Comparison of ENCODE assay signal across 9 cellular contexts in genomic region chr15:63246691-63247464, GRCh38. TPM values are rescaled to one million over a fixed set of nuclear protein-coding genes. Genes with fewer than 3 reads are reported as not detected.
DNase-seq lines count a peak whose midpoint lies in the region; ATAC-seq, FAIRE-seq and TF ChIP-seq lines count a peak whose summit lies in the region.
"Had no signal": no experiment of that assay in that cellular context is flagged by ENCODE, and none has a peak within 500 bp of the region (broad histone marks: within the 10 kb centered on the region; RNA-seq: fewer than 3 reads in every experiment).

No MANE protein-coding gene starts in this region.

- H3K36me3 ChIP-seq in astrocyte (ENCODE audit: insufficient read depth, low read length): no peaks in the 10 kb centered on the region
- H3K36me3 ChIP-seq in upper lobe of left lung: peaks cover 0 to 28% (median 3%) of the 10 kb centered on the region in 4 donors

- peaks cover 41% of the 10 kb centered on the region for H3K4me1 ChIP-seq in astrocyte (ENCODE audit: insufficient read depth, low read length)
- peaks cover 40 to 67% (median 44%) of the 10 kb centered on the region in 4 donors for H3K4me1 ChIP-seq in upper lobe of left lung

- no peak overlapping the region for H3K4me2 ChIP-seq in astrocyte (ENCODE audit: low read length)

- peaks cover 86% of the 10 kb centered on the region for H3K36me3 Mint-ChIP-seq in activated CD8-positive, alpha-beta T cell treated with anti-CD3 and anti-CD28 coated beads for 36 hours (ENCODE audit: low read depth)
- H3K36me3 Mint-ChIP-seq in activated CD8-positive, alpha-beta T cell treated with anti-CD3 and anti-CD28 coated beads, Interleukin-2, amount 10 ng/mL, durations not matched to agents 7 days and 5 days (ENCODE audit: low read depth): peaks cover 73% of the 10 kb centered on the region
- H3K36me3 Mint-ChIP-seq in astrocyte (ENCODE audit: low read depth, unreplicated experiment) (peaks cover 20% of the 10 kb centered on the region), immature natural killer cell (peaks cover 19 to 29% (median 24%) of the 10 kb centered on the region in 3 donors)

- H3K27me3 ChIP-seq in astrocyte (ENCODE audit: insufficient read depth, low read length) (no peaks in the 10 kb centered on the region), upper lobe of left lung (no peaks in the 10 kb centered on the region)

- no peak overlapping the region for H3K9ac ChIP-seq in astrocyte (ENCODE audit: low read length)

- DNase-seq in activated CD8-positive, alpha-beta T cell treated with anti-CD3 and anti-CD28 coated beads for 36 hours: no peak
- no peak for DNase-seq in activated CD8-positive, alpha-beta T cell treated with anti-CD3 and anti-CD28 coated beads, Interleukin-2, amount 10 ng/mL, durations not matched to agents 7 days and 5 days
- peak; percentile 58 for DNase-seq in astrocyte (ENCODE audit: low read depth)
- DNase-seq in immature natural killer cell: peak in 2 of 3 donors; percentile 22 to 25
- DNase-seq in upper lobe of left lung: peak in 1 of 2 donors; percentile 56
- no peak for DNase-seq in NCI-H2196 (lab: John Stamatoyannopoulos, UW; ENCODE audit: unreplicated experiment)
- DNase-seq in medulla oblongata (ENCODE audit: extremely low spot score): no peak
- DNase-seq: activated naive CD8-positive, alpha-beta T cell treated with anti-CD3 and anti-CD28 coated beads, Interleukin-2, amount 10 ng/mL, durations not matched to agents 7 days and 5 days had no signal

- no peak overlapping the region for H3K27ac ChIP-seq in astrocyte (ENCODE audit: low read depth, low read length)
- peak overlapping the region; percentile 34 to 62 (median 56) for H3K27ac ChIP-seq in upper lobe of left lung

- intact Hi-C loops in activated CD8-positive, alpha-beta T cell treated with anti-CD3 and anti-CD28 coated beads for 36 hours (cut with micrococcal nuclease): no loop called here

- H3K4me3 ChIP-seq in astrocyte (ENCODE audit: insufficient read depth, low read depth, low read length): no peak overlapping the region
- no peak overlapping the region for H3K4me3 ChIP-seq in upper lobe of left lung

- H2AFZ ChIP-seq in astrocyte (ENCODE audit: low read depth, low read length): no peak overlapping the region

- POLR2A ChIA-PET in activated CD8-positive, alpha-beta T cell treated with anti-CD3 and anti-CD28 coated beads for 36 hours (lab: Charles Lee): interaction anchor here (1.1 kb wide), 2 partner anchors 74 to 90 kb away, joined by 3 read pairs; no protein-coding TSS in a partner anchor
- POLR2A ChIA-PET in activated CD8-positive, alpha-beta T cell treated with anti-CD3 and anti-CD28 coated beads, Interleukin-2, amount 10 ng/mL, durations not matched to agents 7 days and 5 days (lab: Charles Lee): interaction anchor here (1.1 kb wide), 1 partner anchor 15 kb away, joined by 3 read pairs; no protein-coding TSS in a partner anchor

- no peaks in the 10 kb centered on the region for H3K79me2 ChIP-seq in astrocyte (ENCODE audit: insufficient read depth, low read length)

- CTCF ChIA-PET in activated CD8-positive, alpha-beta T cell treated with anti-CD3 and anti-CD28 coated beads for 36 hours (lab: Charles Lee): interaction anchor here (1.5 kb wide), 1 partner anchor 15 kb away, joined by 4 read pairs; no protein-coding TSS in a partner anchor
- CTCF ChIA-PET in activated CD8-positive, alpha-beta T cell treated with anti-CD3 and anti-CD28 coated beads, Interleukin-2, amount 10 ng/mL, durations not matched to agents 7 days and 5 days (lab: Charles Lee): interaction anchor here (0.6 to 2.5 kb wide), 5 partner anchors 13 to 81 kb away, joined by 3 to 11 read pairs (median 4); no protein-coding TSS in a partner anchor

- 72 to 78% methylated on average over 5 of the region's 5 CpGs for WGBS in upper lobe of left lung, 2 donors

- no peaks in the 10 kb centered on the region for H4K20me1 ChIP-seq in astrocyte (ENCODE audit: insufficient read depth, low read length)

- H3K4me3 Mint-ChIP-seq in activated CD8-positive, alpha-beta T cell treated with anti-CD3 and anti-CD28 coated beads for 36 hours: no peak overlapping the region
- no peak overlapping the region for H3K4me3 Mint-ChIP-seq in activated CD8-positive, alpha-beta T cell treated with anti-CD3 and anti-CD28 coated beads, Interleukin-2, amount 10 ng/mL, durations not matched to agents 7 days and 5 days
- H3K4me3 Mint-ChIP-seq in astrocyte (ENCODE audit: unreplicated experiment) (peak overlapping the region; percentile 27), immature natural killer cell (peak overlapping the region in 4 of 5 donors; percentile 14 to 66 (median 38))
- H3K4me3 Mint-ChIP-seq: activated naive CD8-positive, alpha-beta T cell treated with anti-CD3 and anti-CD28 coated beads, Interleukin-2, amount 10 ng/mL, durations not matched to agents 7 days and 5 days had no signal

- TF ChIP-seq CTCF in activated CD8-positive, alpha-beta T cell treated with anti-CD3 and anti-CD28 coated beads for 36 hours (IDR thresholded peaks at IDR 0.05): no peak
- TF ChIP-seq CTCF in astrocyte (IDR thresholded peaks at IDR 0.05; ENCODE audit: insufficient read depth, low read depth, low read length) (no peak), upper lobe of left lung (IDR thresholded peaks at IDR 0.05) (no peak)

- TF ChIP-seq POLR2A in upper lobe of left lung (IDR thresholded peaks at IDR 0.05): no peak

- peak overlapping the region; percentile 63 for H3K27ac Mint-ChIP-seq in activated CD8-positive, alpha-beta T cell treated with anti-CD3 and anti-CD28 coated beads for 36 hours
- H3K27ac Mint-ChIP-seq in activated CD8-positive, alpha-beta T cell treated with anti-CD3 and anti-CD28 coated beads, Interleukin-2, amount 10 ng/mL, durations not matched to agents 7 days and 5 days: no peak overlapping the region
- H3K27ac Mint-ChIP-seq in astrocyte (ENCODE audit: unreplicated experiment) (peak overlapping the region; percentile 24), immature natural killer cell (peak overlapping the region; percentile 78 to 92 (median 83))
- H3K27ac Mint-ChIP-seq: activated naive CD8-positive, alpha-beta T cell treated with anti-CD3 and anti-CD28 coated beads, Interleukin-2, amount 10 ng/mL, durations not matched to agents 7 days and 5 days had no signal

- H3K4me1 Mint-ChIP-seq in activated CD8-positive, alpha-beta T cell treated with anti-CD3 and anti-CD28 coated beads for 36 hours (ENCODE audit: low read depth): peaks cover 54% of the 10 kb centered on the region
- peaks cover 38% of the 10 kb centered on the region for H3K4me1 Mint-ChIP-seq in activated CD8-positive, alpha-beta T cell treated with anti-CD3 and anti-CD28 coated beads, Interleukin-2, amount 10 ng/mL, durations not matched to agents 7 days and 5 days (ENCODE audit: low read depth)
- H3K4me1 Mint-ChIP-seq in astrocyte (ENCODE audit: low read depth, unreplicated experiment): peaks cover 49% of the 10 kb centered on the region
- peaks cover 76 to 95% of the 10 kb centered on the region in 2 donors for H3K4me1 Mint-ChIP-seq in immature natural killer cell

- no peaks in the 10 kb centered on the region for H3K9me3 ChIP-seq in astrocyte (ENCODE audit: insufficient read depth, low read depth, low read length)
- H3K9me3 ChIP-seq in upper lobe of left lung: no peaks in the 10 kb centered on the region

- FAIRE-seq in astrocyte (lab: Jason Lieb, UNC): no peak

- no peaks in the 10 kb centered on the region for H3K9me3 Mint-ChIP-seq in activated CD8-positive, alpha-beta T cell treated with anti-CD3 and anti-CD28 coated beads for 36 hours
- no peaks in the 10 kb centered on the region for H3K9me3 Mint-ChIP-seq in activated CD8-positive, alpha-beta T cell treated with anti-CD3 and anti-CD28 coated beads, Interleukin-2, amount 10 ng/mL, durations not matched to agents 7 days and 5 days (ENCODE audit: insufficient read depth)
- H3K9me3 Mint-ChIP-seq in astrocyte (ENCODE audit: unreplicated experiment): peaks cover 6% of the 10 kb centered on the region
- H3K9me3 Mint-ChIP-seq in immature natural killer cell: no peaks in the 10 kb centered on the region

- ATAC-seq in activated CD8-positive, alpha-beta T cell treated with anti-CD3 and anti-CD28 coated beads for 36 hours: no peak
- ATAC-seq in activated CD8-positive, alpha-beta T cell treated with anti-CD3 and anti-CD28 coated beads, Interleukin-2, amount 10 ng/mL, durations not matched to agents 7 days and 5 days: no peak
- ATAC-seq in upper lobe of left lung (ENCODE audit: low FRiP score in 2 of 2) (peak; percentile 86 to 93), GM18502 (IDR thresholded peaks at IDR 0.05; ENCODE audit: poor library complexity, unreplicated experiment) (no peak)

- H3K27me3 Mint-ChIP-seq in activated CD8-positive, alpha-beta T cell treated with anti-CD3 and anti-CD28 coated beads for 36 hours: no peaks in the 10 kb centered on the region
- no peaks in the 10 kb centered on the region for H3K27me3 Mint-ChIP-seq in activated CD8-positive, alpha-beta T cell treated with anti-CD3 and anti-CD28 coated beads, Interleukin-2, amount 10 ng/mL, durations not matched to agents 7 days and 5 days (ENCODE audit: low read depth)
- H3K27me3 Mint-ChIP-seq in astrocyte (ENCODE audit: low read depth, unreplicated experiment) (no peaks in the 10 kb centered on the region), immature natural killer cell (ENCODE audit: low read depth in 3 of 3) (peaks cover 0 to 7% (median 4%) of the 10 kb centered on the region in 3 donors)
- H3K27me3 Mint-ChIP-seq: activated naive CD8-positive, alpha-beta T cell treated with anti-CD3 and anti-CD28 coated beads, Interleukin-2, amount 10 ng/mL, durations not matched to agents 7 days and 5 days had no signal

- TF ChIP-seq EP300 in upper lobe of left lung (IDR thresholded peaks at IDR 0.05): peak in 2 of 4 donors; percentile 55 to 76

RNA-seq across cellular contexts. Expression of gene APH1B, which starts 30.5 kb away (rescaled TPM):
- 1 to 10 TPM; 7.0 to 9.7 TPM for total RNA-seq in activated CD8-positive, alpha-beta T cell treated with anti-CD3 and anti-CD28 coated beads for 36 hours
- 10 to 100 TPM in 1 of 2 experiments, 1 to 10 TPM in 1; 9.1 to 10.1 TPM for total RNA-seq in activated CD8-positive, alpha-beta T cell treated with anti-CD3 and anti-CD28 coated beads, Interleukin-2, amount 10 ng/mL, durations not matched to agents 7 days and 5 days
- total RNA-seq in astrocyte (14.7 and 18.2 TPM in 2 replicates), upper lobe of left lung (10 to 100 TPM in 4 of 6 donors, 1 to 10 TPM in 2; 4.9 to 28.9 (median 12.4) TPM)
- 1 to 10 TPM; 4.8 to 7.8 (median 5.7) TPM for polyA plus RNA-seq in immature natural killer cell

RNA-seq across cellular contexts. Expression of gene RAB8B, which starts 57.5 kb away (rescaled TPM):
- total RNA-seq in activated CD8-positive, alpha-beta T cell treated with anti-CD3 and anti-CD28 coated beads for 36 hours: 100 to 1,000 TPM; 252 to 261 TPM
- 100 to 1,000 TPM; 112 to 113 TPM for total RNA-seq in activated CD8-positive, alpha-beta T cell treated with anti-CD3 and anti-CD28 coated beads, Interleukin-2, amount 10 ng/mL, durations not matched to agents 7 days and 5 days
- 45.7 and 49.3 TPM in 2 replicates for total RNA-seq in astrocyte
- polyA plus RNA-seq in immature natural killer cell: 100 to 1,000 TPM in 1 of 3 donors, 10 to 100 TPM in 2; 64.6 to 123 (median 79.7) TPM
- total RNA-seq in upper lobe of left lung: 10 to 100 TPM; 10.2 to 54.8 (median 39.2) TPM

Comparison
In these comparisons a context has a peak if more than half of its experiments do, and no peak if none do; other contexts are left out.
1. ATAC-seq: peak in upper lobe of left lung (2 of 2); none in activated CD8-positive, alpha-beta T cell treated with anti-CD3 and anti-CD28 coated beads for 36 hours (single experiment), activated CD8-positive, alpha-beta T cell treated with anti-CD3 and anti-CD28 coated beads, Interleukin-2, amount 10 ng/mL, durations not matched to agents 7 days and 5 days (single experiment) and GM18502 (single experiment).
2. DNase-seq: peak in astrocyte (single experiment) and immature natural killer cell (2 of 3); none in activated CD8-positive, alpha-beta T cell treated with anti-CD3 and anti-CD28 coated beads for 36 hours (single experiment), activated CD8-positive, alpha-beta T cell treated with anti-CD3 and anti-CD28 coated beads, Interleukin-2, amount 10 ng/mL, durations not matched to agents 7 days and 5 days (single experiment), NCI-H2196 (single experiment) and medulla oblongata (single experiment).
3. H3K4me3 Mint-ChIP-seq: peak in astrocyte (single experiment) and immature natural killer cell (4 of 5); none in activated CD8-positive, alpha-beta T cell treated with anti-CD3 and anti-CD28 coated beads for 36 hours (single experiment) and activated CD8-positive, alpha-beta T cell treated with anti-CD3 and anti-CD28 coated beads, Interleukin-2, amount 10 ng/mL, durations not matched to agents 7 days and 5 days (single experiment).